Comparison of ENCODE assay signal across 25 cellular contexts in the genomic region with DNA sequence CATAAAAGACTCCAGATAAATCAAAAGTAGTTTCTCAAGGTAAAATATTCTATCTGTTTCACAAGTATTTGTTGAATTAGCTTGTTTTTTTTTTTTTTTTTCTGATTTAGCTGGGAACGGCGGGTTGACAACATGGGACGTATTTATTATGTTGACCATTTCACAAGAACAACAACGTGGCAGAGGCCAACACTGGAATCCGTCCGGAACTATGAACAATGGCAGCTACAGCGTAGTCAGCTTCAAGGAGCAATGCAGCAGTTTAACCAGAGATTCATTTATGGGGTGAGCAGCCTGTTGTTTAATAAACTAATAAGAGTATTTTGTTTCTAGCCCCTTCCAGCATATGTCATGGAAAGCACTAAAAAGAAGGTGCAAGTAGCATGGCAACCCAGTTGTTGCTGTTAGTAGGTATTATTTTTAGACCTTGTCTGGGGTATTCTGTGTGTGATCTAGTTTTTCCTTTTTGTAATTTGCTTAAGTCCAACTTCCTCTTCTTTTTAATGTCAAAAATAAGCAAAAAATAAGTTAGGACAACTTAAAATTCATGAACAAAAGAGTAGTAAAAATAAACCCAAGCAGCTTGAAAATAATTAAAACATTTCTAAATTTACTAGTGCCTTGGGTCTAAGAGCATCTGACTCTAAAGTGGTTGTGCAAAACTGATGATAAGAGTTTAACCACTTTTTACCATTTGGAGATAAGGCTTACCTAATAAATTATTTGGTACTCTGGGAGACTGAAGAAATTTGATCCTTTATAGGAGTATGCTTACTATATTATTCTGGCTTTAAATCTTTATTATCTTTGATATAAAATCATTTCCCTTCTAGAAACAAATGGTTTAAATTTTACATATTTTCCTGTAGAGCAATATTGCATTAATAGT.
DNase-seq lines count a peak whose midpoint lies in the region; ATAC-seq and TF ChIP-seq lines count a peak whose summit lies in the region.
"Had no signal": no experiment of that assay in that cellular context is flagged by ENCODE, and none has a peak within 500 bp of the region (broad histone marks: within the 10 kb centered on the region; RNA-seq: fewer than 3 reads in every experiment).

No MANE protein-coding gene starts in this region.

- CTCF ChIA-PET in MCF 10A (lab: Yijun Ruan, JAX), result interaction anchor here (0.7 to 2.1 kb wide), 2 partner anchors 125 to 133 kb away, joined by 3 to 7 read pairs; no protein-coding TSS in a partner anchor
- CTCF ChIA-PET in mammary epithelial cell (lab: Charles Lee; ENCODE audit: low non-redundant PET), result no interaction called here

- H3K9me3 Mint-ChIP-seq in MCF 10A (ENCODE audit: unreplicated experiment), result no peaks in the 10 kb centered on the region
- H3K9me3 Mint-ChIP-seq in chondrocyte (ENCODE audit: low read depth), result no peaks in the 10 kb centered on the region
- H3K9me3 Mint-ChIP-seq: activated CD4-positive, alpha-beta memory T cell treated with anti-CD3 and anti-CD28 coated beads, Interleukin-2, amount 10 ng/mL, durations not matched to agents 7 days and 5 days; GM23338; T-helper 2 cell treated with Interferon-gamma antibody and Interleukin-4, amounts not matched to agents 5 μg/mL and 100 μg/mL, for 36 hours; WTC11 had no signal

- H3K4me1 Mint-ChIP-seq in MCF 10A (ENCODE audit: insufficient read depth, unreplicated experiment) (no peaks in the 10 kb centered on the region), chondrocyte (ENCODE audit: low read depth) (no peaks in the 10 kb centered on the region)
- H3K4me1 Mint-ChIP-seq: GM23338, WTC11 had no signal

- H2AFZ ChIP-seq in mammary epithelial cell (ENCODE audit: low read depth, low read length), result no peak overlapping the region
- H2AFZ ChIP-seq: GM23338, parathyroid adenoma had no signal

- WGBS in mammary epithelial cell (ENCODE audit: low coverage, missing lambda C conversion rate), result 97% methylated on average over 7 of the region's 7 CpGs

- H3K4me3 ChIP-seq in mammary epithelial cell (replicated peaks in 1 of 3; ENCODE audit: insufficient read depth in 1 of 3, low read depth in 2 of 3, low read length in 3 of 3), result no peak overlapping the region
- H3K4me3 ChIP-seq: BLaER1 treated with 17β-estradiol and CSF1 and Interleukin-3, amounts not matched to agents 10 nM and 100 nM; gastrocnemius medialis; GM23338; sigmoid colon had no signal

- H4K20me1 ChIP-seq in mammary epithelial cell (ENCODE audit: insufficient read depth, low read length), result no peaks in the 10 kb centered on the region

- intact Hi-C loops in MCF 10A (cut with micrococcal nuclease) (no loop called here), mammary epithelial cell (cut with micrococcal nuclease) (no loop called here)

- TF ChIP-seq CTCF in MCF 10A (IDR thresholded peaks at IDR 0.05; ENCODE audit: unreplicated experiment), result no peak
- no peak for TF ChIP-seq CTCF in mammary epithelial cell (conservative IDR thresholded peaks at IDR 0.05 in 1 of 2, IDR thresholded peaks at IDR 0.05 in 1 of 2; ENCODE audit: extremely low read depth in 1 of 2, insufficient read depth in 1 of 2, low read depth in 1 of 2, low read length in 2 of 2)
- TF ChIP-seq CTCF in chondrocyte (IDR thresholded peaks at IDR 0.05), result no peak

- H3K9ac ChIP-seq in mammary epithelial cell (ENCODE audit: insufficient read depth, low read length), result no peak overlapping the region
- H3K9ac ChIP-seq: parathyroid adenoma had no signal

- H3K4me1 ChIP-seq in mammary epithelial cell (ENCODE audit: insufficient read depth, low read length), result no peaks in the 10 kb centered on the region
- H3K4me1 ChIP-seq: gastrocnemius medialis, parathyroid adenoma, sigmoid colon had no signal

- H3K4me2 ChIP-seq in mammary epithelial cell (ENCODE audit: insufficient read depth, low read depth, low read length), result no peak overlapping the region
- H3K4me2 ChIP-seq: GM23338 had no signal

- H3K36me3 Mint-ChIP-seq in MCF 10A (ENCODE audit: insufficient read depth, unreplicated experiment), result peaks cover 93% of the 10 kb centered on the region
- H3K36me3 Mint-ChIP-seq in chondrocyte (ENCODE audit: low read depth), result peaks cover 62% of the 10 kb centered on the region

- BruUV-seq in MCF 10A (replicated peaks; lab: Mats Ljungman, UMichigan) (no TSS peak), mammary epithelial cell (replicated peaks; lab: Mats Ljungman, UMichigan) (no TSS peak)

- H3K79me2 ChIP-seq in mammary epithelial cell (ENCODE audit: insufficient read depth, low read length), result peaks cover 57% of the 10 kb centered on the region
- H3K79me2 ChIP-seq: parathyroid adenoma had no signal

- H3K27ac ChIP-seq in mammary epithelial cell (ENCODE audit: insufficient read depth, low read depth, low read length), result no peak overlapping the region
- H3K27ac ChIP-seq in substantia nigra (ENCODE audit: low read depth, low read length, poor library complexity, severe bottlenecking), result peak overlapping the region; percentile 10
- H3K27ac ChIP-seq: BLaER1 treated with 17β-estradiol and CSF1 and Interleukin-3, amounts not matched to agents 10 nM and 100 nM; gastrocnemius medialis; parathyroid adenoma; sigmoid colon had no signal

- H3K36me3 ChIP-seq in mammary epithelial cell (ENCODE audit: insufficient read depth, low read length), result peaks cover 60% of the 10 kb centered on the region

- no peaks in the 10 kb centered on the region for H3K9me3 ChIP-seq in mammary epithelial cell (replicated peaks; ENCODE audit: insufficient read depth, low read length)
- H3K9me3 ChIP-seq: BLaER1 treated with 17β-estradiol and CSF1 and Interleukin-3, amounts not matched to agents 10 nM and 100 nM; gastrocnemius medialis; sigmoid colon had no signal

- H3K27ac Mint-ChIP-seq in MCF 10A (ENCODE audit: low read depth, unreplicated experiment) (peak overlapping the region; percentile 63), chondrocyte (ENCODE audit: unreplicated experiment) (peak overlapping the region; percentile 78)
- H3K27ac Mint-ChIP-seq: activated CD4-positive, alpha-beta memory T cell treated with anti-CD3 and anti-CD28 coated beads, Interleukin-2, amount 10 ng/mL, durations not matched to agents 7 days and 5 days; GM23338; T-helper 2 cell treated with Interferon-gamma antibody and Interleukin-4, amounts not matched to agents 5 μg/mL and 100 μg/mL, for 36 hours; WTC11 had no signal

- ATAC-seq in HG02678 (IDR thresholded peaks at IDR 0.05; ENCODE audit: unreplicated experiment) (no peak), GM21390 (IDR thresholded peaks at IDR 0.05; ENCODE audit: unreplicated experiment) (no peak), HG02852 (IDR thresholded peaks at IDR 0.05; ENCODE audit: unreplicated experiment) (no peak)
- ATAC-seq: gastrocnemius medialis, GM23338, SK-N-SH treated with all-trans-retinoic acid at 6 μM for 48 hours, WTC11 had no signal

- no peaks in the 10 kb centered on the region for H3K27me3 ChIP-seq in mammary epithelial cell (ENCODE audit: insufficient read depth, low read length)
- H3K27me3 ChIP-seq: BLaER1 treated with 17β-estradiol and CSF1 and Interleukin-3, amounts not matched to agents 10 nM and 100 nM; gastrocnemius medialis; sigmoid colon had no signal

- in situ Hi-C loops in mammary epithelial cell (cut with MboI; ENCODE audit: low sequenced_read_pairs in 2 of 2), result no loop called here

- DNase-seq in MCF 10A (ENCODE audit: unreplicated experiment) (no peak), mammary epithelial cell (no peak), chondrocyte (ENCODE audit: low spot score) (no peak), medulla oblongata (ENCODE audit: extremely low spot score) (peak; percentile 43), substantia nigra (lab: John Stamatoyannopoulos, UW) (peak in 16 of 49 donors; percentile 1 to 31 (median 8))
- DNase-seq: activated CD4-positive, alpha-beta memory T cell treated with anti-CD3 and anti-CD28 coated beads, Interleukin-2, amount 10 ng/mL, durations not matched to agents 7 days and 5 days; activated naive CD4-positive, alpha-beta T cell; activated T-cell treated with anti-CD3 and anti-CD28 coated beads for 4 hours; Calu3; EL; erythroblast; gastrocnemius medialis; NCI-H1436 treated with DMSO at 0.1 percent for 48 hours; NCI-H526; sigmoid colon; stimulated activated CD8-positive, alpha-beta memory T cell treated with anti-CD3 and anti-CD28 coated beads, Interleukin-4, amount 100 ng/mL, for 48 hours had no signal

- H3K4me3 Mint-ChIP-seq in MCF 10A (ENCODE audit: unreplicated experiment) (no peak overlapping the region), chondrocyte (ENCODE audit: unreplicated experiment) (no peak overlapping the region)
- H3K4me3 Mint-ChIP-seq: activated CD4-positive, alpha-beta memory T cell treated with anti-CD3 and anti-CD28 coated beads, Interleukin-2, amount 10 ng/mL, durations not matched to agents 7 days and 5 days; GM23338; T-helper 2 cell treated with Interferon-gamma antibody and Interleukin-4, amounts not matched to agents 5 μg/mL and 100 μg/mL, for 36 hours; WTC11 had no signal

- no peaks in the 10 kb centered on the region for H3K27me3 Mint-ChIP-seq in MCF 10A (ENCODE audit: insufficient read depth, unreplicated experiment)
- H3K27me3 Mint-ChIP-seq in chondrocyte (ENCODE audit: low read depth), result no peaks in the 10 kb centered on the region
- H3K27me3 Mint-ChIP-seq: activated CD4-positive, alpha-beta memory T cell treated with anti-CD3 and anti-CD28 coated beads, Interleukin-2, amount 10 ng/mL, durations not matched to agents 7 days and 5 days had no signal

- dilution Hi-C loops in mammary epithelial cell (cut with HindIII; ENCODE audit: low sequenced_read_pairs), result no loop called here

- POLR2A ChIA-PET in MCF 10A (lab: Yijun Ruan, JAX), result interaction anchor here (0.6 kb wide), 1 partner anchor 26 kb away, joined by 5 read pairs; no protein-coding TSS in a partner anchor
